Comparison of ENCODE assay signal across 7 cellular contexts in genomic region chr20:35963878-35964277, GRCh38. TPM values are rescaled to one million over a fixed set of nuclear protein-coding genes. Genes with fewer than 3 reads are reported as not detected.
"Had no signal": no experiment of that assay in that cellular context is flagged by ENCODE, and none has a peak within 500 bp of the region (broad histone marks: within the 10 kb centered on the region; RNA-seq: fewer than 3 reads in every experiment).

No MANE protein-coding gene starts in this region.

- FAIRE-seq: H1, H54, HepG2 had no signal

- H3K27ac ChIP-seq: HL-60 had no signal

- ATAC-seq: GM23338, HepG2 had no signal

- H3K4me3 ChIP-seq: GM23338 had no signal

- DNase-seq: H9, HCEC 1CT had no signal

RNA-seq across cellular contexts. Expression of gene CNBD2, which starts 4.5 kb away (rescaled TPM):
- polyA plus RNA-seq: GM23338 had no signal
